In the genomic region with DNA sequence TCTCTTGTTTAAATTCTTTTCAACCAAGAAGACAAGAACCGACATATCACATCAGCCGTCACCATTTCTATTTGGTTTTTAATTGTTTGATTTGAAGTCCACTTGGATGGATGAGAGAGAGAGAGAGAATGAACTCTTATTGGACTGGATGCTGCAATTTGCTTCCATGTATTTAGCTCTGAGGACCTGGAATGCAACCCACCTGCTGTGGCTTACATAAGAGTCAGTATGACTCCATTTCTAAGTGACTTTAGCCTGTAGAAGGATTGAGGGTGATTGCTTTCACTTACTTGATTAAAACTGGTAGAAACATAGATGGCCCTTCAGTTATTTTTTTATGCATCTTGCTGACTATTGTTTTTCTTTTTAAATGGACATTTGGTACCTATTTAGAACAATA, we compare ENCODE assay signal across 18 cellular contexts.
DNase-seq lines count a peak whose midpoint lies in the region; ATAC-seq and TF ChIP-seq lines count a peak whose summit lies in the region.
"Had no signal": no experiment of that assay in that cellular context is flagged by ENCODE, and none has a peak within 500 bp of the region (broad histone marks: within the 10 kb centered on the region; RNA-seq: fewer than 3 reads in every experiment).

No MANE protein-coding gene starts in this region.

- in situ Hi-C loops in G401 (cut with HindIII; ENCODE audit: low sequenced_read_pairs): no loop called here

- no peak overlapping the region for H3K4me3 Mint-ChIP-seq in neural progenitor cell
- H3K4me3 Mint-ChIP-seq: CD4-positive, CD25-positive, alpha-beta regulatory T cell; CD8-positive, alpha-beta memory T cell had no signal

- H3K36me3 Mint-ChIP-seq in neural progenitor cell: no peaks in the 10 kb centered on the region
- H3K36me3 Mint-ChIP-seq: CD4-positive, CD25-positive, alpha-beta regulatory T cell had no signal

- H3K4me3 ChIP-seq in H7 (ENCODE audit: insufficient read depth, low read depth, low read length) (no peak overlapping the region), neural progenitor cell (no peak overlapping the region), A673 (ENCODE audit: low read depth, low read length, poor library complexity, severe bottlenecking) (no peak overlapping the region)
- no peak overlapping the region for H3K4me3 ChIP-seq in effector memory CD4-positive, alpha-beta T cell (ENCODE audit: insufficient read depth, low read depth, low read length, poor library complexity, severe bottlenecking)
- H3K4me3 ChIP-seq: K562 had no signal

- intact Hi-C loops in A673 (cut with micrococcal nuclease; ENCODE audit: unreplicated experiment): no loop called here

- no peaks in the 10 kb centered on the region for H3F3A ChIP-seq in neural progenitor cell (ENCODE audit: low read depth)

- H3K27ac Mint-ChIP-seq in neural progenitor cell: no peak overlapping the region
- H3K27ac Mint-ChIP-seq: CD4-positive, CD25-positive, alpha-beta regulatory T cell; CD8-positive, alpha-beta memory T cell had no signal

- no peak overlapping the region for H3K27ac ChIP-seq in neural progenitor cell
- H3K27ac ChIP-seq in A673 (ENCODE audit: low read depth, low read length, poor library complexity, severe bottlenecking): no peak overlapping the region
- H3K27ac ChIP-seq in effector memory CD4-positive, alpha-beta T cell (ENCODE audit: insufficient read depth, low read length, poor library complexity, severe bottlenecking): no peak overlapping the region

- no peaks in the 10 kb centered on the region for H3K79me2 ChIP-seq in neural progenitor cell (ENCODE audit: low read depth)

- H3K9ac ChIP-seq in neural progenitor cell: no peak overlapping the region

- peaks cover 5% of the 10 kb centered on the region for H3K4me1 ChIP-seq in neural progenitor cell
- H3K4me1 ChIP-seq in A673 (ENCODE audit: insufficient read depth, low read length, poor library complexity, severe bottlenecking): no peaks in the 10 kb centered on the region
- no peaks in the 10 kb centered on the region for H3K4me1 ChIP-seq in effector memory CD4-positive, alpha-beta T cell (ENCODE audit: control insufficient read depth, insufficient read depth, low read length, poor library complexity, severe bottlenecking)
- H3K4me1 ChIP-seq: BE2C had no signal

- H3K27me3 ChIP-seq in H7 (ENCODE audit: control insufficient read depth, insufficient read depth, low read length) (no peaks in the 10 kb centered on the region), neural progenitor cell (no peaks in the 10 kb centered on the region), A673 (replicated peaks; ENCODE audit: insufficient read depth, low read depth, low read length, poor library complexity) (peaks cover 10% of the 10 kb centered on the region)
- no peaks in the 10 kb centered on the region for H3K27me3 ChIP-seq in effector memory CD4-positive, alpha-beta T cell (replicated peaks; ENCODE audit: control insufficient read depth, insufficient read depth, low read length, poor library complexity, severe bottlenecking)
- H3K27me3 ChIP-seq: BE2C had no signal

- DNase-seq in G401 (ENCODE audit: low spot score) (peak; percentile 34), H7 (peak; percentile 17), cerebellum (ENCODE audit: low spot score) (peak; percentile 7), neural progenitor cell (ENCODE audit: low spot score) (peak; percentile 33), A673 (ENCODE audit: low spot score) (no peak)
- DNase-seq in effector memory CD4-positive, alpha-beta T cell: no peak
- DNase-seq: ACHN; BE2C; C1 segment of cervical spinal cord; CD4-positive, CD25-positive, alpha-beta regulatory T cell; CD8-positive, alpha-beta memory T cell; COR-L47; DMS153; DMS79; GF-D8; IMR-90 had no signal

- TF ChIP-seq CTCF in neural progenitor cell (IDR thresholded peaks at IDR 0.05) (no peak), A673 (conservative IDR thresholded peaks at IDR 0.05; ENCODE audit: low read depth, low read length) (no peak)

- no peak overlapping the region for H2AFZ ChIP-seq in neural progenitor cell (replicated peaks)

- H3K9me3 ChIP-seq in neural progenitor cell (ENCODE audit: low read depth) (no peaks in the 10 kb centered on the region), A673 (ENCODE audit: low read depth, low read length, poor library complexity, severe bottlenecking) (no peaks in the 10 kb centered on the region)
- no peaks in the 10 kb centered on the region for H3K9me3 ChIP-seq in effector memory CD4-positive, alpha-beta T cell (ENCODE audit: control insufficient read depth, low read length)
- H3K9me3 ChIP-seq: BE2C had no signal

- ATAC-seq in HG03460 (IDR thresholded peaks at IDR 0.05; ENCODE audit: unreplicated experiment): no peak
- ATAC-seq: K562 had no signal

- H3K9me3 Mint-ChIP-seq in neural progenitor cell: peaks cover 6% of the 10 kb centered on the region

- BruUV-seq in A673 (replicated peaks; lab: Mats Ljungman, UMichigan): no TSS peak

- no peak overlapping the region for H3K4me2 ChIP-seq in neural progenitor cell

- no peaks in the 10 kb centered on the region for H4K20me1 ChIP-seq in neural progenitor cell (ENCODE audit: low read depth)

- H3K4me1 Mint-ChIP-seq in neural progenitor cell: peaks cover 31% of the 10 kb centered on the region
- H3K4me1 Mint-ChIP-seq: CD4-positive, CD25-positive, alpha-beta regulatory T cell; CD8-positive, alpha-beta memory T cell had no signal

- H3K27me3 Mint-ChIP-seq in neural progenitor cell (ENCODE audit: insufficient read depth, low read depth): no peaks in the 10 kb centered on the region
- H3K27me3 Mint-ChIP-seq: CD4-positive, CD25-positive, alpha-beta regulatory T cell; CD8-positive, alpha-beta memory T cell had no signal

- H3K36me3 ChIP-seq in H7 (replicated peaks; ENCODE audit: control insufficient read depth, insufficient read depth, low read length) (no peaks in the 10 kb centered on the region), neural progenitor cell (no peaks in the 10 kb centered on the region), A673 (ENCODE audit: insufficient read depth, low read length, poor library complexity, severe bottlenecking) (no peaks in the 10 kb centered on the region)
- H3K36me3 ChIP-seq in effector memory CD4-positive, alpha-beta T cell (ENCODE audit: control insufficient read depth, insufficient read depth, low read length): no peaks in the 10 kb centered on the region
- H3K36me3 ChIP-seq: BE2C had no signal

- POLR2A ChIA-PET in A673 (lab: Charles Lee; ENCODE audit: low non-redundant PET): no interaction called here

- CTCF ChIA-PET in A673 (lab: Charles Lee): no interaction called here

Comparison
In these comparisons a context has a peak if more than half of its experiments do, and no peak if none do; other contexts are left out.
1. DNase-seq: peak in G401 (single experiment), H7 (single experiment), cerebellum (single experiment) and neural progenitor cell (single experiment); none in A673 (single experiment) and effector memory CD4-positive, alpha-beta T cell (0 of 3).